1 cellular context compared by ENCODE assay signal in genomic region chr4:41709844-41710481, GRCh38.
TF ChIP-seq lines count a peak whose summit lies in the region.

No MANE protein-coding gene starts in this region.

TF ChIP-seq in HEK293, 187 proteins besides CTCF, POLR2A, EP300 and RAD21 (continued from another document and continues in another):
- TF ChIP-seq ZFP3 (tag by site-specific recombination; IDR thresholded peaks at IDR 0.05; ENCODE audit: low read depth): no peak
- peak; percentile 87; the same call in 1 of the 2 replicates for TF ChIP-seq HIC1 (tag by site-specific recombination; IDR thresholded peaks at IDR 0.05)
- TF ChIP-seq ZNF23 (tag by site-specific recombination; IDR thresholded peaks at IDR 0.05; ENCODE audit: borderline replicate concordance): no peak
- TF ChIP-seq ZXDB (tag by site-specific recombination; IDR thresholded peaks at IDR 0.05): peak; percentile 61
- no peak for TF ChIP-seq KLF9 (tag by site-specific recombination; IDR thresholded peaks at IDR 0.05; ENCODE audit: low read depth)
- TF ChIP-seq ZNF26 (tag by site-specific recombination; IDR thresholded peaks at IDR 0.05): no peak
- no peak for TF ChIP-seq ZFP37 (tag by site-specific recombination; IDR thresholded peaks at IDR 0.05)
- no peak for TF ChIP-seq ZNF449 (tag by site-specific recombination; IDR thresholded peaks at IDR 0.05)
- TF ChIP-seq, protein P1, sequence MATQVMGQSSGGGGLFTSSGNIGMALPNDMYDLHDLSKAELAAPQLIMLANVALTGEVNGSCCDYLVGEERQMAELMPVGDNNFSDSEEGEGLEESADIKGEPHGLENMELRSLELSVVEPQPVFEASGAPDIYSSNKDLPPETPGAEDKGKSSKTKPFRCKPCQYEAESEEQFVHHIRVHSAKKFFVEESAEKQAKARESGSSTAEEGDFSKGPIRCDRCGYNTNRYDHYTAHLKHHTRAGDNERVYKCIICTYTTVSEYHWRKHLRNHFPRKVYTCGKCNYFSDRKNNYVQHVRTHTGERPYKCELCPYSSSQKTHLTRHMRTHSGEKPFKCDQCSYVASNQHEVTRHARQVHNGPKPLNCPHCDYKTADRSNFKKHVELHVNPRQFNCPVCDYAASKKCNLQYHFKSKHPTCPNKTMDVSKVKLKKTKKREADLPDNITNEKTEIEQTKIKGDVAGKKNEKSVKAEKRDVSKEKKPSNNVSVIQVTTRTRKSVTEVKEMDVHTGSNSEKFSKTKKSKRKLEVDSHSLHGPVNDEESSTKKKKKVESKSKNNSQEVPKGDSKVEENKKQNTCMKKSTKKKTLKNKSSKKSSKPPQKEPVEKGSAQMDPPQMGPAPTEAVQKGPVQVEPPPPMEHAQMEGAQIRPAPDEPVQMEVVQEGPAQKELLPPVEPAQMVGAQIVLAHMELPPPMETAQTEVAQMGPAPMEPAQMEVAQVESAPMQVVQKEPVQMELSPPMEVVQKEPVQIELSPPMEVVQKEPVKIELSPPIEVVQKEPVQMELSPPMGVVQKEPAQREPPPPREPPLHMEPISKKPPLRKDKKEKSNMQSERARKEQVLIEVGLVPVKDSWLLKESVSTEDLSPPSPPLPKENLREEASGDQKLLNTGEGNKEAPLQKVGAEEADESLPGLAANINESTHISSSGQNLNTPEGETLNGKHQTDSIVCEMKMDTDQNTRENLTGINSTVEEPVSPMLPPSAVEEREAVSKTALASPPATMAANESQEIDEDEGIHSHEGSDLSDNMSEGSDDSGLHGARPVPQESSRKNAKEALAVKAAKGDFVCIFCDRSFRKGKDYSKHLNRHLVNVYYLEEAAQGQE (tag by site-specific recombination; IDR thresholded peaks at IDR 0.05): no peak
- no peak for TF ChIP-seq ZBTB8A (tag by site-specific recombination; IDR thresholded peaks at IDR 0.05)
- peak; percentile 36 for TF ChIP-seq ZNF335 (tag by site-specific recombination; conservative IDR thresholded peaks at IDR 0.05)
- TF ChIP-seq ZNF830 (tag by site-specific recombination; IDR thresholded peaks at IDR 0.05; ENCODE audit: low read depth): no peak
- no peak for TF ChIP-seq YY1 (tag by site-specific recombination; IDR thresholded peaks at IDR 0.05)
- peak; percentile 83 for TF ChIP-seq ZNF366 (tag by site-specific recombination; conservative IDR thresholded peaks at IDR 0.05)
- peak; percentile 59 for TF ChIP-seq IKZF3 (tag by site-specific recombination; IDR thresholded peaks at IDR 0.05)
- no peak for TF ChIP-seq ZNF624 (tag by site-specific recombination; IDR thresholded peaks at IDR 0.05)
- TF ChIP-seq, protein P2, sequence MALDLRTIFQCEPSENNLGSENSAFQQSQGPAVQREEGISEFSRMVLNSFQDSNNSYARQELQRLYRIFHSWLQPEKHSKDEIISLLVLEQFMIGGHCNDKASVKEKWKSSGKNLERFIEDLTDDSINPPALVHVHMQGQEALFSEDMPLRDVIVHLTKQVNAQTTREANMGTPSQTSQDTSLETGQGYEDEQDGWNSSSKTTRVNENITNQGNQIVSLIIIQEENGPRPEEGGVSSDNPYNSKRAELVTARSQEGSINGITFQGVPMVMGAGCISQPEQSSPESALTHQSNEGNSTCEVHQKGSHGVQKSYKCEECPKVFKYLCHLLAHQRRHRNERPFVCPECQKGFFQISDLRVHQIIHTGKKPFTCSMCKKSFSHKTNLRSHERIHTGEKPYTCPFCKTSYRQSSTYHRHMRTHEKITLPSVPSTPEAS (tag by site-specific recombination; IDR thresholded peaks at IDR 0.05): no peak
- no peak for TF ChIP-seq KLF16 (tag by site-specific recombination; IDR thresholded peaks at IDR 0.05)
- peak; percentile 73 for TF ChIP-seq ZNF24 (tag by site-specific recombination; IDR thresholded peaks at IDR 0.05)
- no peak for TF ChIP-seq SP3 (tag by site-specific recombination; IDR thresholded peaks at IDR 0.05)
- no peak for TF ChIP-seq ZNF175 (tag by site-specific recombination; IDR thresholded peaks at IDR 0.05)
- TF ChIP-seq, protein P3, sequence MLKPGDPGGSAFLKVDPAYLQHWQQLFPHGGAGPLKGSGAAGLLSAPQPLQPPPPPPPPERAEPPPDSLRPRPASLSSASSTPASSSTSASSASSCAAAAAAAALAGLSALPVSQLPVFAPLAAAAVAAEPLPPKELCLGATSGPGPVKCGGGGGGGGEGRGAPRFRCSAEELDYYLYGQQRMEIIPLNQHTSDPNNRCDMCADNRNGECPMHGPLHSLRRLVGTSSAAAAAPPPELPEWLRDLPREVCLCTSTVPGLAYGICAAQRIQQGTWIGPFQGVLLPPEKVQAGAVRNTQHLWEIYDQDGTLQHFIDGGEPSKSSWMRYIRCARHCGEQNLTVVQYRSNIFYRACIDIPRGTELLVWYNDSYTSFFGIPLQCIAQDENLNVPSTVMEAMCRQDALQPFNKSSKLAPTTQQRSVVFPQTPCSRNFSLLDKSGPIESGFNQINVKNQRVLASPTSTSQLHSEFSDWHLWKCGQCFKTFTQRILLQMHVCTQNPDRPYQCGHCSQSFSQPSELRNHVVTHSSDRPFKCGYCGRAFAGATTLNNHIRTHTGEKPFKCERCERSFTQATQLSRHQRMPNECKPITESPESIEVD (tag by site-specific recombination; IDR thresholded peaks at IDR 0.05): peak; percentile 80
- no peak for TF ChIP-seq GLI4 (tag by site-specific recombination; IDR thresholded peaks at IDR 0.05)
- TF ChIP-seq ZNF214 (tag by site-specific recombination; IDR thresholded peaks at IDR 0.05; ENCODE audit: borderline replicate concordance): no peak
- TF ChIP-seq ZNF221 (tag by site-specific recombination; IDR thresholded peaks at IDR 0.05; ENCODE audit: borderline replicate concordance): no peak
- no peak for TF ChIP-seq ZNF354C (tag by site-specific recombination; IDR thresholded peaks at IDR 0.05; ENCODE audit: borderline replicate concordance, low read depth)
- peak; percentile 95; the same call in 1 of the 2 replicates for TF ChIP-seq TRIM28 (IDR thresholded peaks at IDR 0.05; ENCODE audit: borderline replicate concordance, low read length)
- no peak for TF ChIP-seq SALL2 (tag by site-specific recombination; IDR thresholded peaks at IDR 0.05; ENCODE audit: borderline replicate concordance)
- TF ChIP-seq, protein P4, sequence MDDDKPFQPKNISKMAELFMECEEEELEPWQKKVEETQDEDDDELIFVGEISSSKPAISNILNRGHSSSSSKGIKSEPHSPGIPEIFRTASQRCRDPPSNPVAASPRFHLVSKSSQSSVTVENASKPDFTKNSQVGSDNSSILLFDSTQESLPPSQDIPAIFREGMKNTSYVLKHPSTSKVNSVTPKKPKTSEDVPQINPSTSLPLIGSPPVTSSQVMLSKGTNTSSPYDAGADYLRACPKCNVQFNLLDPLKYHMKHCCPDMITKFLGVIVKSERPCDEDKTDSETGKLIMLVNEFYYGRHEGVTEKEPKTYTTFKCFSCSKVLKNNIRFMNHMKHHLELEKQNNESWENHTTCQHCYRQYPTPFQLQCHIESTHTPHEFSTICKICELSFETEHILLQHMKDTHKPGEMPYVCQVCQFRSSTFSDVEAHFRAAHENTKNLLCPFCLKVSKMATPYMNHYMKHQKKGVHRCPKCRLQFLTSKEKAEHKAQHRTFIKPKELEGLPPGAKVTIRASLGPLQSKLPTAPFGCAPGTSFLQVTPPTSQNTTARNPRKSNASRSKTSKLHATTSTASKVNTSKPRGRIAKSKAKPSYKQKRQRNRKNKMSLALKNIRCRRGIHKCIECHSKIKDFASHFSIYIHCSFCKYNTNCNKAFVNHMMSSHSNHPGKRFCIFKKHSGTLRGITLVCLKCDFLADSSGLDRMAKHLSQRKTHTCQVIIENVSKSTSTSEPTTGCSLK (tag by site-specific recombination; IDR thresholded peaks at IDR 0.05): no peak
- peak; percentile 40; the same call in 1 of the 2 replicates for TF ChIP-seq KLF10 (tag by site-specific recombination; IDR thresholded peaks at IDR 0.05)
- peak; percentile 24; the same call in 1 of the 2 replicates for TF ChIP-seq ZNF10 (tag by site-specific recombination; IDR thresholded peaks at IDR 0.05)
- no peak for TF ChIP-seq ZNF701 (tag by site-specific recombination; IDR thresholded peaks at IDR 0.05)
- no peak for TF ChIP-seq ZNF704 (tag by site-specific recombination; IDR thresholded peaks at IDR 0.05)
- no peak for TF ChIP-seq ZNF138 (tag by site-specific recombination; IDR thresholded peaks at IDR 0.05; ENCODE audit: borderline replicate concordance)
- TF ChIP-seq ZNF37A (tag by site-specific recombination; IDR thresholded peaks at IDR 0.05): no peak
- TF ChIP-seq BCL11B (tag by site-specific recombination; IDR thresholded peaks at IDR 0.05; ENCODE audit: low read depth): no peak
- no peak for TF ChIP-seq ZNF707 (tag by site-specific recombination; IDR thresholded peaks at IDR 0.05)
- TF ChIP-seq ZNF140 (tag by site-specific recombination; IDR thresholded peaks at IDR 0.05): no peak
- TF ChIP-seq KLF1 (tag by site-specific recombination; IDR thresholded peaks at IDR 0.05): peak; percentile 44; the same call in 1 of the 2 replicates
- no peak for TF ChIP-seq ZNF580 (tag by site-specific recombination; IDR thresholded peaks at IDR 0.05)
- peak; percentile 90 for TF ChIP-seq INSM2 (tag by site-specific recombination; IDR thresholded peaks at IDR 0.05)
- no peak for TF ChIP-seq ZNF324 (tag by site-specific recombination; IDR thresholded peaks at IDR 0.05)
- no peak for TF ChIP-seq ZNF211 (tag by site-specific recombination; IDR thresholded peaks at IDR 0.05; ENCODE audit: low read depth)
- no peak for TF ChIP-seq ZNF341 (tag by site-specific recombination; IDR thresholded peaks at IDR 0.05; ENCODE audit: low read depth)
- no peak for TF ChIP-seq ZSCAN16 (tag by site-specific recombination; IDR thresholded peaks at IDR 0.05)
- TF ChIP-seq ZNF146 (tag by site-specific recombination; IDR thresholded peaks at IDR 0.05): no peak
- TF ChIP-seq ZNF302 (tag by site-specific recombination; IDR thresholded peaks at IDR 0.05; ENCODE audit: low read depth): no peak
- TF ChIP-seq ZNF596 (tag by site-specific recombination; IDR thresholded peaks at IDR 0.05): no peak
- no peak for TF ChIP-seq TCF7L2 (IDR thresholded peaks at IDR 0.05; ENCODE audit: borderline replicate concordance, low read depth, low read length)
- no peak for TF ChIP-seq SCRT2 (tag by site-specific recombination; IDR thresholded peaks at IDR 0.05)
- TF ChIP-seq ZNF677 (tag by site-specific recombination; IDR thresholded peaks at IDR 0.05): no peak
- no peak for TF ChIP-seq ZNF48 (tag by site-specific recombination; IDR thresholded peaks at IDR 0.05)
